In genomic region chr12:66733839-66734238, GRCh38 we compare ENCODE assay signal across 1 cellular context.
TF ChIP-seq lines count a peak whose summit lies in the region.

No MANE protein-coding gene starts in this region.

TF ChIP-seq in neural cell, 6 proteins besides CTCF, POLR2A, EP300 and RAD21 (continued from another document):
- TF ChIP-seq REST (IDR thresholded peaks at IDR 0.05; ENCODE audit: borderline replicate concordance) = no peak
- TF ChIP-seq MXI1 (conservative IDR thresholded peaks at IDR 0.05; ENCODE audit: poor library complexity, severe bottlenecking) = no peak
- TF ChIP-seq TAF1 (IDR thresholded peaks at IDR 0.05; ENCODE audit: low read depth) = no peak
- TF ChIP-seq SMC3 (conservative IDR thresholded peaks at IDR 0.05; ENCODE audit: poor library complexity) = no peak
